In genomic region chr16:50634947-50635346, GRCh38 we compare ENCODE assay signal across 32 cellular contexts. TPM values are rescaled to one million over a fixed set of nuclear protein-coding genes. Genes with fewer than 3 reads are reported as not detected.
DNase-seq lines count a peak whose midpoint lies in the region; ATAC-seq, FAIRE-seq and TF ChIP-seq lines count a peak whose summit lies in the region.
"Had no signal": no experiment of that assay in that cellular context is flagged by ENCODE, and none has a peak within 500 bp of the region (broad histone marks: within the 10 kb centered on the region; RNA-seq: fewer than 3 reads in every experiment).

No MANE protein-coding gene starts in this region.

- POLR2A ChIA-PET in HepG2 (lab: Yijun Ruan, JAX): no interaction called here

- H2AFZ ChIP-seq in HepG2 (ENCODE audit: low read length): no peak overlapping the region
- H2AFZ ChIP-seq: GM23338 had no signal

- peaks cover 30 to 45% of the 10 kb centered on the region in 2 experiments for H3K36me3 ChIP-seq in HepG2 (replicated peaks in 1 of 2; ENCODE audit: control insufficient read depth in 1 of 2, insufficient read depth in 2 of 2, low read length in 2 of 2)
- no peaks in the 10 kb centered on the region for H3K36me3 ChIP-seq in right lobe of liver
- H3K36me3 ChIP-seq: HAP-1 had no signal

- peaks cover 44% of the 10 kb centered on the region for H4K20me1 ChIP-seq in HepG2 (ENCODE audit: insufficient read depth, low read length)

- TF ChIP-seq EP300 in HepG2 (IDR thresholded peaks at IDR 0.05; ENCODE audit: low read depth in 2 of 2, low read length in 2 of 2) (no peak), HepG2 (CRISPR knock-in tag; IDR thresholded peaks at IDR 0.05; ENCODE audit: borderline replicate concordance) (no peak)

- ATAC-seq in HepG2: no peak
- ATAC-seq in right lobe of liver: no peak
- no peak for ATAC-seq in GM21367 (IDR thresholded peaks at IDR 0.05; ENCODE audit: unreplicated experiment)
- no peak for ATAC-seq in GM19455 (IDR thresholded peaks at IDR 0.05; ENCODE audit: unreplicated experiment)
- ATAC-seq in esophagus mucosa: no peak

- TF ChIP-seq CTCF in HepG2 (CRISPR knock-in tag; IDR thresholded peaks at IDR 0.05): no peak
- TF ChIP-seq CTCF in right lobe of liver (IDR thresholded peaks at IDR 0.05): no peak
- TF ChIP-seq CTCF in glutamatergic neuron (IDR thresholded peaks at IDR 0.05; ENCODE audit: partially characterized antibody, unreplicated experiment): no peak

- FAIRE-seq in HepG2 (lab: Jason Lieb, UNC): no peak
- FAIRE-seq: GM12892, GM19239, RCC 7860 had no signal

- H3K27me3 Mint-ChIP-seq in glutamatergic neuron (ENCODE audit: unreplicated experiment): peaks cover 2% of the 10 kb centered on the region
- H3K27me3 Mint-ChIP-seq: CD4-positive, alpha-beta T cell had no signal

- H3K9me3 Mint-ChIP-seq in glutamatergic neuron (ENCODE audit: unreplicated experiment): peaks cover 8% of the 10 kb centered on the region
- H3K9me3 Mint-ChIP-seq: CD4-positive, alpha-beta T cell; GM23338; HFFc6; T-helper 1 cell treated with Interleukin-12 subunit alpha and Interleukin-12 subunit beta and Interleukin-4 antibody, amounts not matched to agents 30 μg/mL and 1 μg/mL, for 36 hours had no signal

- no TSS peak for BruUV-seq in HepG2 (replicated peaks; lab: Mats Ljungman, UMichigan)

- no peak overlapping the region for H3K4me3 Mint-ChIP-seq in glutamatergic neuron (ENCODE audit: unreplicated experiment)
- H3K4me3 Mint-ChIP-seq: CD4-positive, alpha-beta T cell; GM23338; HFFc6; T-helper 1 cell treated with Interleukin-12 subunit alpha and Interleukin-12 subunit beta and Interleukin-4 antibody, amounts not matched to agents 30 μg/mL and 1 μg/mL, for 36 hours had no signal

- DNase-seq in HepG2 (ENCODE audit: low spot score): no peak
- DNase-seq in right lobe of liver: no peak
- DNase-seq in NCI-H82 treated with DMSO at 0.1 percent for 48 hours (lab: John Stamatoyannopoulos, UW; ENCODE audit: unreplicated experiment): peak; percentile 69
- no peak for DNase-seq in glutamatergic neuron
- no peak for DNase-seq in NCI-H1092 (lab: John Stamatoyannopoulos, UW)
- DNase-seq: 8988T; ACHN; CD4-positive, alpha-beta T cell; DMS 273 treated with DMSO at 0.1 percent for 48 hours; DMS79; EL; GDM1; HFFc6; IMR-90; NCI-H1048; NCI-H1436; NCI-H187; NCI-H2107; SIG-M5; SW 1271 had no signal

- TF ChIP-seq POLR2A in HepG2 (IDR thresholded peaks at IDR 0.05; ENCODE audit: insufficient read depth in 1 of 2, low read depth in 2 of 2, low read length in 2 of 2): no peak
- TF ChIP-seq POLR2A in right lobe of liver (IDR thresholded peaks at IDR 0.05): no peak

- no peaks in the 10 kb centered on the region for H3K27me3 ChIP-seq in HepG2 (ENCODE audit: control insufficient read depth in 1 of 2, insufficient read depth in 2 of 2, low read length in 2 of 2)
- no peaks in the 10 kb centered on the region for H3K27me3 ChIP-seq in right lobe of liver

- 100% methylated on average over 1 of the region's 1 CpG for WGBS in HepG2 (ENCODE audit: low lambda C conversion rate)
- 63% methylated on average over 1 of the region's 1 CpG for WGBS in right lobe of liver (ENCODE audit: insufficient coverage, low coverage, low lambda C conversion rate, missing lambda C conversion rate)

- H3K4me1 Mint-ChIP-seq in glutamatergic neuron (ENCODE audit: low read depth, unreplicated experiment): peaks cover 27% of the 10 kb centered on the region
- H3K4me1 Mint-ChIP-seq: GM23338 had no signal

- H3K9me3 ChIP-seq in HepG2 (ENCODE audit: low read length) (no peaks in the 10 kb centered on the region), right lobe of liver (no peaks in the 10 kb centered on the region)
- H3K9me3 ChIP-seq: HAP-1 had no signal

- intact Hi-C loops in HepG2 (cut with micrococcal nuclease; ENCODE audit: unreplicated experiment): no loop called here
- intact Hi-C loops in right lobe of liver (cut with DNase I): no loop called here

- H3K9ac ChIP-seq in HepG2 (ENCODE audit: insufficient read depth, low read depth, low read length): no peak overlapping the region
- H3K9ac ChIP-seq: KMS-11 had no signal

- H3K4me3 ChIP-seq in HepG2 (replicated peaks in 1 of 3; ENCODE audit: insufficient read depth in 1 of 3, low read depth in 2 of 3, low read length in 3 of 3): no peak overlapping the region
- no peak overlapping the region for H3K4me3 ChIP-seq in right lobe of liver
- H3K4me3 ChIP-seq: GM23338, HAP-1, SK-N-MC had no signal

- H3K4me1 ChIP-seq in HepG2 (ENCODE audit: insufficient read depth, low read length) (peaks cover 4% of the 10 kb centered on the region; the same call in 1 of the 2 replicates), right lobe of liver (no peaks in the 10 kb centered on the region)
- H3K4me1 ChIP-seq: HAP-1 had no signal

- H3K79me2 ChIP-seq in HepG2 (ENCODE audit: insufficient read depth, low read length): no peaks in the 10 kb centered on the region

- peaks cover 9% of the 10 kb centered on the region for H3K36me3 Mint-ChIP-seq in glutamatergic neuron (ENCODE audit: unreplicated experiment)

- H3K27ac ChIP-seq in HepG2 (ENCODE audit: extremely low read length, insufficient read depth, low read length): no peak overlapping the region
- H3K27ac ChIP-seq in right lobe of liver: no peak overlapping the region
- H3K27ac ChIP-seq: KMS-11, SK-N-MC had no signal

- in situ Hi-C loops in HepG2 (cut with HindIII; ENCODE audit: extremely low pct_ligation_motif_present, low pct_unique_long_range_greater_than_20kb): no loop called here

- peak overlapping the region; percentile 8 for H3K27ac Mint-ChIP-seq in glutamatergic neuron (ENCODE audit: unreplicated experiment)
- H3K27ac Mint-ChIP-seq: CD4-positive, alpha-beta T cell; GM23338; HFFc6; T-helper 1 cell treated with Interleukin-12 subunit alpha and Interleukin-12 subunit beta and Interleukin-4 antibody, amounts not matched to agents 30 μg/mL and 1 μg/mL, for 36 hours had no signal

- no peak for TF ChIP-seq RAD21 in HepG2 (CRISPR knock-in tag; IDR thresholded peaks at IDR 0.05)

- no peak overlapping the region for H3K4me2 ChIP-seq in HepG2 (ENCODE audit: low read depth, low read length)
- H3K4me2 ChIP-seq: GM23338, KMS-11 had no signal

- CTCF ChIA-PET in HepG2 (lab: Yijun Ruan, JAX; ENCODE audit: low intra/inter-chr PET ratio, low total read pairs): no interaction called here

TF ChIP-seq in HepG2, 621 proteins besides CTCF, POLR2A, EP300 and RAD21 (continues in another document):
- no peak for TF ChIP-seq NCOA5 (CRISPR knock-in tag; IDR thresholded peaks at IDR 0.05)

RNA-seq across cellular contexts. Expression of gene SNX20, which starts 46.2 kb away (rescaled TPM):
- total RNA-seq in HepG2 (2016; rRNA removed; fragmentation: Illumina TruSeq; extraction: Trizol) (not detected in 2 replicates), right lobe of liver (1 to 10 TPM in 1 of 6 experiments, under 1 TPM in 5; 0.31 to 1.9 (median 0.71) TPM), glutamatergic neuron (ENCODE audit: unreplicated experiment) (not detected), esophagus mucosa (0.76 TPM)
- not detected in 2 replicates for total RNA-seq in HepG2 (2016; cell fraction: cytosol; rRNA removed; fragmentation: Illumina TruSeq; extraction: Trizol; ENCODE audit: low read depth)
- not detected in 2 replicates for total RNA-seq in HepG2 (2016; cell fraction: insoluble cytoplasmic fraction; rRNA removed; fragmentation: Illumina TruSeq; extraction: Trizol)
- total RNA-seq in HepG2 (2016; cell fraction: membrane; rRNA removed; fragmentation: Illumina TruSeq; extraction: Trizol): not detected in 2 replicates
- not detected in 2 replicates for total RNA-seq in HepG2 (2016; cell fraction: nucleus; rRNA removed; fragmentation: Illumina TruSeq; extraction: Trizol)
- not detected in 2 replicates for polyA plus RNA-seq in HepG2 (2011; rRNA removed)
- not detected in 2 replicates for polyA plus RNA-seq in HepG2 (2011; cell fraction: cytosol; rRNA removed)
- not detected in 2 replicates for polyA plus RNA-seq in HepG2 (2011; cell fraction: nucleus; rRNA removed)
- 0.04 TPM in 1 of 2 replicates, not detected in the other for polyA plus RNA-seq in HepG2 (2012)
- not detected in 2 replicates for polyA plus RNA-seq in HepG2 (2016; cell fraction: cytosol; fragmentation: Illumina TruSeq; extraction: Trizol; ENCODE audit: low read depth)
- not detected in 2 replicates for polyA plus RNA-seq in HepG2 (2016; cell fraction: insoluble cytoplasmic fraction; fragmentation: Illumina TruSeq; extraction: Trizol; ENCODE audit: low read depth)
- not detected in 2 replicates for polyA plus RNA-seq in HepG2 (2016; cell fraction: membrane; fragmentation: Illumina TruSeq; extraction: Trizol; ENCODE audit: low read depth)
- not detected in 2 replicates for polyA plus RNA-seq in HepG2 (2016; cell fraction: nucleus; fragmentation: Illumina TruSeq; extraction: Trizol; ENCODE audit: insufficient read depth, low read depth)
- polyA minus RNA-seq in HepG2 (2011; rRNA and poly(A)+ RNA removed; ENCODE audit: low replicate concordance): not detected in 2 replicates
- polyA minus RNA-seq in HepG2 (2011; cell fraction: cytosol; rRNA and poly(A)+ RNA removed): not detected in 2 replicates
- polyA minus RNA-seq in HepG2 (2011; cell fraction: nucleus; rRNA and poly(A)+ RNA removed): not detected in 2 replicates
- total RNA-seq: GM23338, HFFc6, IMR-90 had no signal
- polyA plus RNA-seq: BJ, GM23338, IMR-90 had no signal

RNA-seq across cellular contexts. Expression of gene NOD2, which starts 58.5 kb away (rescaled TPM):
- total RNA-seq in HepG2 (2016; rRNA removed; fragmentation: Illumina TruSeq; extraction: Trizol) (0.27 and 0.29 TPM in 2 replicates), right lobe of liver (1 to 10 TPM in 4 of 6 experiments, under 1 TPM in 2; 0.74 to 6.0 (median 1.4) TPM), glutamatergic neuron (ENCODE audit: unreplicated experiment) (0.34 TPM), esophagus mucosa (15.4 TPM)
- total RNA-seq in HepG2 (2016; cell fraction: cytosol; rRNA removed; fragmentation: Illumina TruSeq; extraction: Trizol; ENCODE audit: low read depth): 0.18 and 0.20 TPM in 2 replicates
- 0.09 and 0.12 TPM in 2 replicates for total RNA-seq in HepG2 (2016; cell fraction: insoluble cytoplasmic fraction; rRNA removed; fragmentation: Illumina TruSeq; extraction: Trizol)
- 0.21 TPM in 1 of 2 replicates, not detected in the other for total RNA-seq in HepG2 (2016; cell fraction: membrane; rRNA removed; fragmentation: Illumina TruSeq; extraction: Trizol)
- 0.22 and 0.38 TPM in 2 replicates for total RNA-seq in HepG2 (2016; cell fraction: nucleus; rRNA removed; fragmentation: Illumina TruSeq; extraction: Trizol)
- 0.76 and 0.81 TPM in 2 replicates for polyA plus RNA-seq in HepG2 (2011; rRNA removed)
- polyA plus RNA-seq in HepG2 (2011; cell fraction: cytosol; rRNA removed): 0.36 and 0.68 TPM in 2 replicates
- 1.9 and 2.3 TPM in 2 replicates for polyA plus RNA-seq in HepG2 (2011; cell fraction: nucleus; rRNA removed)
- 0.19 and 0.29 TPM in 2 replicates for polyA plus RNA-seq in HepG2 (2012)
- polyA plus RNA-seq in HepG2 (2016; cell fraction: cytosol; fragmentation: Illumina TruSeq; extraction: Trizol; ENCODE audit: low read depth): 0.02 and 0.03 TPM in 2 replicates
- polyA plus RNA-seq in HepG2 (2016; cell fraction: insoluble cytoplasmic fraction; fragmentation: Illumina TruSeq; extraction: Trizol; ENCODE audit: low read depth): not detected in 2 replicates
- not detected in 2 replicates for polyA plus RNA-seq in HepG2 (2016; cell fraction: membrane; fragmentation: Illumina TruSeq; extraction: Trizol; ENCODE audit: low read depth)
- 0.17 and 0.37 TPM in 2 replicates for polyA plus RNA-seq in HepG2 (2016; cell fraction: nucleus; fragmentation: Illumina TruSeq; extraction: Trizol; ENCODE audit: insufficient read depth, low read depth)
- polyA minus RNA-seq in HepG2 (2011; rRNA and poly(A)+ RNA removed; ENCODE audit: low replicate concordance): 4.8 TPM in 1 of 2 replicates, not detected in the other
- 0.49 and 1.1 TPM in 2 replicates for polyA minus RNA-seq in HepG2 (2011; cell fraction: cytosol; rRNA and poly(A)+ RNA removed)
- 2.1 and 2.3 TPM in 2 replicates for polyA minus RNA-seq in HepG2 (2011; cell fraction: nucleus; rRNA and poly(A)+ RNA removed)
- total RNA-seq: HFFc6, IMR-90 had no signal
- polyA plus RNA-seq: BJ, IMR-90 had no signal
